In genomic region chr11:11304572-11304971, GRCh38 we compare ENCODE assay signal across 10 cellular contexts.
"Had no signal": no experiment of that assay in that cellular context is flagged by ENCODE, and none has a peak within 500 bp of the region (broad histone marks: within the 10 kb centered on the region; RNA-seq: fewer than 3 reads in every experiment).

No MANE protein-coding gene starts in this region.

- H3K27ac Mint-ChIP-seq: GM23338, H9, HFFc6, IgD-negative memory B cell had no signal

- H3K4me3 Mint-ChIP-seq: GM23338, H9, HFFc6, IgD-negative memory B cell had no signal

- H3K27ac ChIP-seq: HL-60 had no signal

- FAIRE-seq: H1, H54, HepG2 had no signal

- H3K36me3 Mint-ChIP-seq: IgD-negative memory B cell had no signal

- ATAC-seq: GM23338, HepG2 had no signal

- H3K4me1 Mint-ChIP-seq: GM23338, H9, IgD-negative memory B cell had no signal

- DNase-seq: H9, HCEC 1CT, HFFc6, KG1 had no signal

- H2AFZ ChIP-seq: GM23338 had no signal

- H3K9me3 Mint-ChIP-seq: GM23338, H9, HFFc6 had no signal

- H3K4me2 ChIP-seq: GM23338 had no signal

- H3K4me3 ChIP-seq: GM23338 had no signal
